Comparison of ENCODE assay signal across 9 cellular contexts in genomic region chr3:187021748-187022402, GRCh38.
DNase-seq lines count a peak whose midpoint lies in the region; ATAC-seq lines count a peak whose summit lies in the region.
"Had no signal": no experiment of that assay in that cellular context is flagged by ENCODE, and none has a peak within 500 bp of the region (broad histone marks: within the 10 kb centered on the region; RNA-seq: fewer than 3 reads in every experiment).

No MANE protein-coding gene starts in this region.

- H3K9me3 Mint-ChIP-seq in IgD-negative memory B cell = peaks cover 0 to 3% (median 0%) of the 10 kb centered on the region in 3 donors

- peaks cover 1% of the 10 kb centered on the region for H3K27me3 Mint-ChIP-seq in IgD-negative memory B cell

- H3K9me3 ChIP-seq in mononuclear cell (ENCODE audit: low read depth, low read length) = no peaks in the 10 kb centered on the region

- H3K4me1 ChIP-seq in mononuclear cell (ENCODE audit: insufficient read depth, low read length) = peaks cover 82% of the 10 kb centered on the region

- peak overlapping the region; percentile 90 to 97 (median 95) for H3K4me3 Mint-ChIP-seq in IgD-negative memory B cell

- H3K36me3 Mint-ChIP-seq in IgD-negative memory B cell = peaks cover 4% of the 10 kb centered on the region

- H3K27ac Mint-ChIP-seq in IgD-negative memory B cell = peak overlapping the region; percentile 95 to 96 (median 95)

- H3K27me3 ChIP-seq in mononuclear cell (ENCODE audit: insufficient read depth, low read length) = no peaks in the 10 kb centered on the region

- peak; percentile 16 for DNase-seq in NCI-H1436 (lab: John Stamatoyannopoulos, UW)
- no peak for DNase-seq in NCI-H1436 treated with DMSO at 0.1 percent for 48 hours (lab: John Stamatoyannopoulos, UW)
- DNase-seq in islet precursor cell = no peak
- DNase-seq in cerebellar nuclear complex (lab: John Stamatoyannopoulos, UW) = no peak
- no peak for DNase-seq in stimulated activated CD8-positive, alpha-beta memory T cell treated with anti-CD3 and anti-CD28 coated beads, Interleukin-4, amount 100 ng/mL, for 48 hours
- DNase-seq: NCI-H2081 treated with DMSO at 0.1 percent for 48 hours had no signal

- H3K4me3 ChIP-seq in mononuclear cell (ENCODE audit: low read length) = peak overlapping the region; percentile 12

- peak; percentile 50 for ATAC-seq in GM21423 (IDR thresholded peaks at IDR 0.05; ENCODE audit: unreplicated experiment)

- H3K4me1 Mint-ChIP-seq in IgD-negative memory B cell = peaks cover 42 to 67% (median 59%) of the 10 kb centered on the region in 3 donors
